Comparison of ENCODE assay signal across 1 cellular context in genomic region chr2:78260861-78261260, GRCh38.
TF ChIP-seq lines count a peak whose summit lies in the region.

No MANE protein-coding gene starts in this region.

TF ChIP-seq in GM23338, 12 proteins besides CTCF, POLR2A, EP300 and RAD21 (continued from another document):
- TF ChIP-seq REST (IDR thresholded peaks at IDR 0.05; ENCODE audit: unreplicated experiment) (no peak), CREB1 (CRISPR knock-in tag; IDR thresholded peaks at IDR 0.05; ENCODE audit: low read depth) (no peak)
